ENCODE assay signal across 1 cellular context in the genomic region with DNA sequence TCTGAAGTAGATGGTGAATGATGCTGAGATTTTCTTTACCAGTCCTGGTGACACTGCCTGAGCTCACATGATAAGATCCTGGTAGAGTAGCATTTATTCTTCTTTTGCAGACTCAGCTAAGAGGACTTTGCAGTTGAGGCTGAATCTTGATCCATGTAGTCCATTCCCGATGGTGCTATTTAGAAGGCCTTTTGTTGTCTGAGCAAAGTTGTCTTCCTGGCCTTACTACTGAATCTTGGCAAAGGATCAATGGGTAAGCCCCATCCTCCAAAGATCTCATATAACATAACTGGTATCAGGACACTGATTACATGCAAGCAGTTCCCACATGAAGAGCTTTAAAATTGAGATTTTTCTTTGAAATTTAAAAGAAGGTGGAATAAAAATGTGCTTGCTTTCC.
A peak's percentile ranks its signal among the peaks of the same experiment; 100 is the strongest.
TF ChIP-seq lines count a peak whose summit lies in the region.

No MANE protein-coding gene starts in this region.

TF ChIP-seq in IMR-90, 13 proteins besides CTCF, POLR2A, EP300 and RAD21:
- TF ChIP-seq CEBPB (IDR thresholded peaks at IDR 0.05; ENCODE audit: low read depth, low read length), result no peak
- no peak for TF ChIP-seq RCOR1 (IDR thresholded peaks at IDR 0.05; ENCODE audit: insufficient replicate concordance, low read length)
- TF ChIP-seq CHD1 (IDR thresholded peaks at IDR 0.05; ENCODE audit: low read depth, low read length), result no peak
- TF ChIP-seq RFX5 (IDR thresholded peaks at IDR 0.05; ENCODE audit: low read depth, low read length), result no peak
- TF ChIP-seq, protein P1, sequence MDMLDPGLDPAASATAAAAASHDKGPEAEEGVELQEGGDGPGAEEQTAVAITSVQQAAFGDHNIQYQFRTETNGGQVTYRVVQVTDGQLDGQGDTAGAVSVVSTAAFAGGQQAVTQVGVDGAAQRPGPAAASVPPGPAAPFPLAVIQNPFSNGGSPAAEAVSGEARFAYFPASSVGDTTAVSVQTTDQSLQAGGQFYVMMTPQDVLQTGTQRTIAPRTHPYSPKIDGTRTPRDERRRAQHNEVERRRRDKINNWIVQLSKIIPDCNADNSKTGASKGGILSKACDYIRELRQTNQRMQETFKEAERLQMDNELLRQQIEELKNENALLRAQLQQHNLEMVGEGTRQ (IDR thresholded peaks at IDR 0.05; ENCODE audit: low read depth, low read length), result no peak
- no peak for TF ChIP-seq MAZ (IDR thresholded peaks at IDR 0.05; ENCODE audit: borderline replicate concordance, low read depth, low read length)
- TF ChIP-seq MAFK (IDR thresholded peaks at IDR 0.05; ENCODE audit: low read depth, low read length), result 0 out of 2 replicates have a peak, but pooled peaks have one; percentile 14
TF ChIP-seq in IMR-90: peak in this region for 1.
